ENCODE assay signal across 8 cellular contexts in genomic region chr2:74119324-74119723, GRCh38. TPM values are rescaled to one million over a fixed set of nuclear protein-coding genes. Genes with fewer than 3 reads are reported as not detected.
DNase-seq lines count a peak whose midpoint lies in the region; ATAC-seq and TF ChIP-seq lines count a peak whose summit lies in the region.

No MANE protein-coding gene starts in this region.

- no peaks in the 10 kb centered on the region for H3K9me2 ChIP-seq in MM.1S (replicated peaks; ENCODE audit: insufficient read depth, low read length)

- ATAC-seq in central memory CD8-positive, alpha-beta T cell (replicated peaks; ENCODE audit: extremely low read depth, poor library complexity, severe bottlenecking) = no peak
- ATAC-seq in stimulated activated effector memory CD8-positive, alpha-beta T cell treated with anti-CD3 and anti-CD28 coated beads, Interleukin-12 subunit alpha, Interleukin-12 subunit beta, amount 100 ng/mL, for 72 hours = no peak
- ATAC-seq in esophagus mucosa = no peak

- peak overlapping the region; percentile 83 for H2AFZ ChIP-seq in MM.1S (ENCODE audit: low read length)

- peak overlapping the region; percentile 80 for H3K4me2 ChIP-seq in MM.1S (ENCODE audit: low read depth, low read length)

- no peaks in the 10 kb centered on the region for H3K36me3 ChIP-seq in MM.1S (replicated peaks; ENCODE audit: insufficient read depth, low read length)

- no peak overlapping the region; the same call in 1 of the 2 replicates for H3K4me3 ChIP-seq in MM.1S (ENCODE audit: low read length)

- H3K4me3 Mint-ChIP-seq in central memory CD8-positive, alpha-beta T cell = no peak overlapping the region
- H3K4me3 Mint-ChIP-seq in stimulated activated effector memory CD8-positive, alpha-beta T cell treated with anti-CD3 and anti-CD28 coated beads, Interleukin-12 subunit alpha, Interleukin-12 subunit beta, amount 100 ng/mL, for 72 hours = peak overlapping the region; percentile 77

- no peaks in the 10 kb centered on the region for H4K20me1 ChIP-seq in MM.1S (ENCODE audit: insufficient read depth, low read length)

- peaks cover 12% of the 10 kb centered on the region for H3K9me3 Mint-ChIP-seq in central memory CD8-positive, alpha-beta T cell
- peaks cover 13% of the 10 kb centered on the region for H3K9me3 Mint-ChIP-seq in stimulated activated effector memory CD8-positive, alpha-beta T cell treated with anti-CD3 and anti-CD28 coated beads, Interleukin-12 subunit alpha, Interleukin-12 subunit beta, amount 100 ng/mL, for 72 hours

- no peak overlapping the region for H3K9ac ChIP-seq in MM.1S (ENCODE audit: low read length)

- no peaks in the 10 kb centered on the region for H3K27me3 ChIP-seq in MM.1S (replicated peaks; ENCODE audit: insufficient read depth, low read length)

- DNase-seq in NOMO-1 treated with DMSO at 0.1 percent for 48 hours (lab: John Stamatoyannopoulos, UW; ENCODE audit: unreplicated experiment) = peak; percentile 15
- DNase-seq in NOMO-1 treated with dmso at 0.1 percent for 144 hours (lab: John Stamatoyannopoulos, UW; ENCODE audit: unreplicated experiment) = no peak
- peak; percentile 10 for DNase-seq in MM.1S
- DNase-seq in central memory CD8-positive, alpha-beta T cell (ENCODE audit: low spot score in 2 of 2) = no peak
- DNase-seq in stimulated activated effector memory CD8-positive, alpha-beta T cell treated with anti-CD3 and anti-CD28 coated beads, Interleukin-12 subunit alpha, Interleukin-12 subunit beta, amount 100 ng/mL, for 72 hours (ENCODE audit: low spot score in 2 of 2) = no peak
- no peak for DNase-seq in activated CD4-positive, alpha-beta T cell treated with anti-CD3 and anti-CD28 coated beads, Interleukin-2, amount 50 U/mL, for 4 hours
- DNase-seq in anterior cingulate cortex (lab: John Stamatoyannopoulos, UW) = no peak

- peaks cover 15% of the 10 kb centered on the region for H3K36me3 Mint-ChIP-seq in central memory CD8-positive, alpha-beta T cell (ENCODE audit: insufficient read depth)
- no peaks in the 10 kb centered on the region for H3K36me3 Mint-ChIP-seq in stimulated activated effector memory CD8-positive, alpha-beta T cell treated with anti-CD3 and anti-CD28 coated beads, Interleukin-12 subunit alpha, Interleukin-12 subunit beta, amount 100 ng/mL, for 72 hours

- no peaks in the 10 kb centered on the region for H3K79me2 ChIP-seq in MM.1S (ENCODE audit: low read length)

- H3K27ac Mint-ChIP-seq in central memory CD8-positive, alpha-beta T cell (ENCODE audit: low read depth) = peak overlapping the region; percentile 59
- no peak overlapping the region for H3K27ac Mint-ChIP-seq in stimulated activated effector memory CD8-positive, alpha-beta T cell treated with anti-CD3 and anti-CD28 coated beads, Interleukin-12 subunit alpha, Interleukin-12 subunit beta, amount 100 ng/mL, for 72 hours

- TF ChIP-seq CTCF in MM.1S (IDR thresholded peaks at IDR 0.05; ENCODE audit: low read length) = peak; percentile 19; the same call in 1 of the 2 replicates

- H3K27me3 Mint-ChIP-seq in central memory CD8-positive, alpha-beta T cell = peaks cover 11% of the 10 kb centered on the region

- no peaks in the 10 kb centered on the region for H3K9me3 ChIP-seq in MM.1S (replicated peaks; ENCODE audit: insufficient read depth, low read length)

- H3F3A ChIP-seq in MM.1S (ENCODE audit: insufficient read depth, low read length) = peaks cover 7% of the 10 kb centered on the region

- peaks cover 9% of the 10 kb centered on the region for H3K4me1 ChIP-seq in MM.1S (ENCODE audit: low read length)

- peaks cover 5% of the 10 kb centered on the region for H3K4me1 Mint-ChIP-seq in central memory CD8-positive, alpha-beta T cell
- peaks cover 8% of the 10 kb centered on the region for H3K4me1 Mint-ChIP-seq in stimulated activated effector memory CD8-positive, alpha-beta T cell treated with anti-CD3 and anti-CD28 coated beads, Interleukin-12 subunit alpha, Interleukin-12 subunit beta, amount 100 ng/mL, for 72 hours

- no peak overlapping the region for H3K27ac ChIP-seq in MM.1S (ENCODE audit: low read length)

RNA-seq across cellular contexts. Expression of gene BOLA3, which starts 28.4 kb away (rescaled TPM):
- total RNA-seq in esophagus mucosa = 35.9 TPM

RNA-seq across cellular contexts. Expression of gene MOB1A, which starts 59.4 kb away (rescaled TPM):
- total RNA-seq in esophagus mucosa = 81.3 TPM

Comparison
In these comparisons a context has a peak if more than half of its experiments do, and no peak if none do; other contexts are left out.
1. DNase-seq: peak in NOMO-1 treated with DMSO at 0.1 percent for 48 hours (single experiment) and MM.1S (single experiment); none in NOMO-1 treated with dmso at 0.1 percent for 144 hours (single experiment), central memory CD8-positive, alpha-beta T cell (0 of 2), stimulated activated effector memory CD8-positive, alpha-beta T cell treated with anti-CD3 and anti-CD28 coated beads, Interleukin-12 subunit alpha, Interleukin-12 subunit beta, amount 100 ng/mL, for 72 hours (0 of 2), activated CD4-positive, alpha-beta T cell treated with anti-CD3 and anti-CD28 coated beads, Interleukin-2, amount 50 U/mL, for 4 hours (0 of 2) and anterior cingulate cortex (0 of 58).